ENCODE assay signal across 1 cellular context in genomic region chr19:29530549-29531457, GRCh38.
TF ChIP-seq lines count a peak whose summit lies in the region.

No MANE protein-coding gene starts in this region.

TF ChIP-seq in WTC11, 78 proteins besides CTCF, POLR2A, EP300 and RAD21 (continued from another document):
- no peak for TF ChIP-seq PRDM15 (CRISPR knock-in tag; IDR thresholded peaks at IDR 0.05)
- TF ChIP-seq MXD4 (CRISPR knock-in tag; IDR thresholded peaks at IDR 0.05; ENCODE audit: borderline replicate concordance) = no peak
- no peak for TF ChIP-seq ETV6 (CRISPR knock-in tag; IDR thresholded peaks at IDR 0.05)
- no peak for TF ChIP-seq E2F1 (CRISPR knock-in tag; IDR thresholded peaks at IDR 0.05)
- TF ChIP-seq ESRRA (CRISPR knock-in tag; IDR thresholded peaks at IDR 0.05; ENCODE audit: borderline replicate concordance) = no peak
- TF ChIP-seq RELA (CRISPR knock-in tag; IDR thresholded peaks at IDR 0.05; ENCODE audit: borderline replicate concordance) = no peak
- TF ChIP-seq ERG (CRISPR knock-in tag; IDR thresholded peaks at IDR 0.05) = no peak
- no peak for TF ChIP-seq OVOL2 (CRISPR knock-in tag; IDR thresholded peaks at IDR 0.05; ENCODE audit: borderline replicate concordance)
- no peak for TF ChIP-seq PREB (CRISPR knock-in tag; IDR thresholded peaks at IDR 0.05; ENCODE audit: borderline replicate concordance)
- TF ChIP-seq E2F5 (CRISPR knock-in tag; IDR thresholded peaks at IDR 0.05) = no peak
